20 cellular contexts compared by ENCODE assay signal in genomic region chr1:162904023-162904422, GRCh38. TPM values are rescaled to one million over a fixed set of nuclear protein-coding genes. Genes with fewer than 3 reads are reported as not detected.
DNase-seq lines count a peak whose midpoint lies in the region; ATAC-seq and TF ChIP-seq lines count a peak whose summit lies in the region.
"Had no signal": no experiment of that assay in that cellular context is flagged by ENCODE, and none has a peak within 500 bp of the region (broad histone marks: within the 10 kb centered on the region; RNA-seq: fewer than 3 reads in every experiment).

No MANE protein-coding gene starts in this region.

- no peaks in the 10 kb centered on the region for H3K27me3 Mint-ChIP-seq in osteocyte (ENCODE audit: unreplicated experiment)

- no peaks in the 10 kb centered on the region for H3K36me3 Mint-ChIP-seq in osteocyte (ENCODE audit: unreplicated experiment)
- H3K36me3 Mint-ChIP-seq: CD4-positive, CD25-positive, alpha-beta regulatory T cell; CD8-positive, alpha-beta memory T cell had no signal

- DNase-seq in heart left ventricle (no peak), cardiac septum (ENCODE audit: low spot score) (no peak), right cardiac atrium (no peak), Right ventricle myocardium superior (no peak), osteocyte (ENCODE audit: extremely low spot score, unreplicated experiment) (no peak), AML-193 (lab: John Stamatoyannopoulos, UW) (no peak), anterior cingulate cortex (lab: John Stamatoyannopoulos, UW) (no peak), NCI-H1105 treated with DMSO at 0.1 percent for 48 hours (lab: John Stamatoyannopoulos, UW) (no peak)
- DNase-seq: 8988T; C1 segment of cervical spinal cord; CD4-positive, CD25-positive, alpha-beta regulatory T cell; CD8-positive, alpha-beta memory T cell; COR-L47; DND-41; EL; HCEC 1CT had no signal

- peak overlapping the region; percentile 6 for H3K27ac Mint-ChIP-seq in osteocyte (ENCODE audit: unreplicated experiment)
- H3K27ac Mint-ChIP-seq: CD4-positive, CD25-positive, alpha-beta regulatory T cell; CD8-positive, alpha-beta memory T cell had no signal

- H3K4me3 ChIP-seq in heart left ventricle (no peak overlapping the region), right cardiac atrium (ENCODE audit: low read length) (no peak overlapping the region)
- H3K4me3 ChIP-seq: GM12878 had no signal

- H3K4me3 Mint-ChIP-seq in osteocyte (ENCODE audit: unreplicated experiment) = no peak overlapping the region
- H3K4me3 Mint-ChIP-seq: CD8-positive, alpha-beta memory T cell had no signal

- no peaks in the 10 kb centered on the region for H3K9me3 Mint-ChIP-seq in osteocyte (ENCODE audit: unreplicated experiment)
- H3K9me3 Mint-ChIP-seq: CD4-positive, CD25-positive, alpha-beta regulatory T cell; CD8-positive, alpha-beta memory T cell had no signal

- TF ChIP-seq POLR2A in heart left ventricle (IDR thresholded peaks at IDR 0.05) = no peak

- peaks cover 65% of the 10 kb centered on the region for H3K4me1 Mint-ChIP-seq in osteocyte (ENCODE audit: unreplicated experiment)
- H3K4me1 Mint-ChIP-seq: CD4-positive, CD25-positive, alpha-beta regulatory T cell; CD8-positive, alpha-beta memory T cell had no signal

- no peaks in the 10 kb centered on the region for H3K36me3 ChIP-seq in heart left ventricle
- H3K36me3 ChIP-seq: BE2C had no signal

- 79 to 88% (median 84%) methylated on average over 3 of the region's 3 CpGs for WGBS in heart left ventricle, 4 donors
- 83% methylated on average over 3 of the region's 3 CpGs for WGBS in right cardiac atrium

- TF ChIP-seq CTCF in heart left ventricle (IDR thresholded peaks at IDR 0.05) (no peak), osteocyte (IDR thresholded peaks at IDR 0.05) (no peak)

- intact Hi-C loops in heart left ventricle (cut with DNase I) = no loop called here
- intact Hi-C loops in cardiac septum (cut with DNase I) = no loop called here
- intact Hi-C loops in right cardiac atrium (cut with DNase I) = no loop called here
- intact Hi-C loops in Right ventricle myocardium superior (cut with DNase I) = no loop called here

- ATAC-seq in heart left ventricle (no peak), right cardiac atrium (no peak), Right ventricle myocardium superior (ENCODE audit: poor library complexity) (no peak)
- ATAC-seq: GM12878 had no signal

- no peaks in the 10 kb centered on the region for H3K9me3 ChIP-seq in heart left ventricle
- H3K9me3 ChIP-seq in right cardiac atrium (ENCODE audit: control insufficient read depth, low read length) = no peaks in the 10 kb centered on the region
- H3K9me3 ChIP-seq: BE2C had no signal

- H3K27ac ChIP-seq in heart left ventricle = peak overlapping the region in 9 of 12 donors; percentile 3 to 62 (median 38)
- peak overlapping the region; percentile 76 for H3K27ac ChIP-seq in right cardiac atrium (ENCODE audit: low read length)

- H3K27me3 ChIP-seq in heart left ventricle = no peaks in the 10 kb centered on the region
- no peaks in the 10 kb centered on the region for H3K27me3 ChIP-seq in right cardiac atrium (ENCODE audit: control insufficient read depth, insufficient read depth)
- H3K27me3 ChIP-seq: BE2C had no signal

- H3K4me1 ChIP-seq in heart left ventricle (peaks cover 0 to 39% (median 8%) of the 10 kb centered on the region in 12 donors), right cardiac atrium (ENCODE audit: control insufficient read depth, insufficient read depth, low read length) (no peaks in the 10 kb centered on the region)

RNA-seq across cellular contexts. Expression of gene CCDC190, which starts 43.0 kb away (rescaled TPM):
- 1 to 10 TPM in 1 of 9 donors, under 1 TPM in 5, not detected in 3; 0.24 to 1.2 (median 0.39) TPM for total RNA-seq in heart left ventricle
- under 1 TPM; 0.06 to 0.11 TPM for polyA plus RNA-seq in heart left ventricle
- 0.59 TPM for total RNA-seq in cardiac septum
- under 1 TPM in 3 of 4 donors, not detected in 1; 0.11 to 0.26 (median 0.25) TPM for total RNA-seq in right cardiac atrium
- polyA plus RNA-seq in right cardiac atrium = 0.32 TPM
- total RNA-seq in Right ventricle myocardium superior = 0.27 TPM
- 1.1 and 1.8 TPM in 2 replicates for total RNA-seq in osteocyte
- total RNA-seq: CD4-positive, CD25-positive, alpha-beta regulatory T cell; CD8-positive, alpha-beta memory T cell; G401; GM12878; HT-29 had no signal
- polyA plus RNA-seq: CD4-positive, CD25-positive, alpha-beta regulatory T cell; CD8-positive, alpha-beta memory T cell; GM12878 had no signal
